Comparison of ENCODE assay signal across 13 cellular contexts in the genomic region with DNA sequence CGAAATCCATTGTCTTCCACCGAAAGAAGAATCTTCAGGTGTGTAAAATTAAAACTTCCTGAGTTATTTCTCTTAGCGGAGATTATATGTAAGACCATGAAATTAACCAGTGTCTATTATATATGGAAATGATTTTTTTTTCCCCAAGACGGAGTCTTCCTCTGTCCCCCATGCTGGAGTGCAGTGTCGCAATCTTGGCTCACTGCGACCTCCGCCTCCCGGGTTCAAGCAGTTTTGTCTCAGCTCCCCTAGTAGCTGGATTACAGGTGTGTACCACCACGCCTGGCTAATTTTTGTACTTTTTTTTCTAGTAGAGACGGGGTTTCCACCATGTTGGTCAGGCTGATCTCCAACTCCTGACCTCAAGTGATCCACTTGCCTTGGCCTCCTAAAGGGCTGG. TPM values are rescaled to one million over a fixed set of nuclear protein-coding genes. Genes with fewer than 3 reads are reported as not detected.
DNase-seq lines count a peak whose midpoint lies in the region; ATAC-seq and TF ChIP-seq lines count a peak whose summit lies in the region.
"Had no signal": no experiment of that assay in that cellular context is flagged by ENCODE, and none has a peak within 500 bp of the region (broad histone marks: within the 10 kb centered on the region; RNA-seq: fewer than 3 reads in every experiment).

No MANE protein-coding gene starts in this region.

- ATAC-seq in CD4-positive, CD25-positive, alpha-beta regulatory T cell (ENCODE audit: low read depth in 2 of 2) = no peak
- ATAC-seq in lower lobe of right lung = no peak
- ATAC-seq in GM21381 (IDR thresholded peaks at IDR 0.05; ENCODE audit: unreplicated experiment) = no peak
- no peak for ATAC-seq in GM21717 (IDR thresholded peaks at IDR 0.05; ENCODE audit: unreplicated experiment)
- no peak for ATAC-seq in GM21576 (IDR thresholded peaks at IDR 0.05; ENCODE audit: unreplicated experiment)
- ATAC-seq: sciatic nerve had no signal

- peaks cover 61% of the 10 kb centered on the region for H3F3A ChIP-seq in GM23248 (ENCODE audit: insufficient read depth)

- H3K79me2 ChIP-seq in GM23248 (ENCODE audit: insufficient read depth) = peaks cover 34% of the 10 kb centered on the region

- no peak overlapping the region for H3K9ac ChIP-seq in GM23248
- peak overlapping the region; percentile 13; the same call in 1 of the 2 replicates for H3K9ac ChIP-seq in iPS-20b (ENCODE audit: low read depth, low read length)

- DNase-seq in CD4-positive, CD25-positive, alpha-beta regulatory T cell = no peak
- DNase-seq in GM23248 (no peak), lower lobe of right lung (no peak)
- no peak for DNase-seq in activated CD4-positive, alpha-beta memory T cell treated with anti-CD3 and anti-CD28 coated beads for 36 hours
- DNase-seq: dorsolateral prefrontal cortex, NCI-H1930, NCI-H774, SJCRH30 had no signal

- H3K36me3 ChIP-seq in CD4-positive, CD25-positive, alpha-beta regulatory T cell (ENCODE audit: control insufficient read depth, insufficient read depth, low read length) = peaks cover 39% of the 10 kb centered on the region
- peaks cover 48% of the 10 kb centered on the region for H3K36me3 ChIP-seq in GM23248 (ENCODE audit: low read depth)
- peaks cover 57% of the 10 kb centered on the region for H3K36me3 ChIP-seq in iPS-20b (ENCODE audit: insufficient read depth, low read depth, low read length)
- H3K36me3 ChIP-seq in lower lobe of right lung = peaks cover 46% of the 10 kb centered on the region

- H3K4me1 Mint-ChIP-seq in CD4-positive, CD25-positive, alpha-beta regulatory T cell = peaks cover 25 to 70% (median 43%) of the 10 kb centered on the region in 4 donors
- peaks cover 58% of the 10 kb centered on the region for H3K4me1 Mint-ChIP-seq in activated CD4-positive, alpha-beta memory T cell treated with anti-CD3 and anti-CD28 coated beads for 36 hours (ENCODE audit: low read depth)

- no peak for TF ChIP-seq CTCF in lower lobe of right lung (IDR thresholded peaks at IDR 0.05)

- H3K27me3 Mint-ChIP-seq in CD4-positive, CD25-positive, alpha-beta regulatory T cell = no peaks in the 10 kb centered on the region
- H3K27me3 Mint-ChIP-seq in activated CD4-positive, alpha-beta memory T cell treated with anti-CD3 and anti-CD28 coated beads for 36 hours = no peaks in the 10 kb centered on the region

- peaks cover 0 to 1% (median 0%) of the 10 kb centered on the region in 7 donors for H3K9me3 Mint-ChIP-seq in CD4-positive, CD25-positive, alpha-beta regulatory T cell
- H3K9me3 Mint-ChIP-seq in activated CD4-positive, alpha-beta memory T cell treated with anti-CD3 and anti-CD28 coated beads for 36 hours = no peaks in the 10 kb centered on the region

- intact Hi-C loops in activated CD4-positive, alpha-beta memory T cell treated with anti-CD3 and anti-CD28 coated beads for 36 hours (cut with micrococcal nuclease) = loop anchor here (5.0 to 10.0 kb wide), 4 partner anchors 112 to 1020 kb away; partner anchors contain the start of gene ULK1
- intact Hi-C loops in lower lobe of right lung (cut with DNase I) = no loop called here

- 91 to 92% methylated on average over 10 of the region's 10 CpGs for WGBS in GM23248 (ENCODE audit: low coverage in 1 of 2, low lambda C conversion rate in 2 of 2, missing lambda C conversion rate in 2 of 2), 2 experiments

- H3K4me3 Mint-ChIP-seq in CD4-positive, CD25-positive, alpha-beta regulatory T cell = peak overlapping the region; percentile 24 to 92 (median 91)
- H3K4me3 Mint-ChIP-seq in activated CD4-positive, alpha-beta memory T cell treated with anti-CD3 and anti-CD28 coated beads for 36 hours = peak overlapping the region; percentile 99

- POLR2A ChIA-PET in activated CD4-positive, alpha-beta memory T cell treated with anti-CD3 and anti-CD28 coated beads for 36 hours (lab: Charles Lee) = no interaction called here

- H3K36me3 Mint-ChIP-seq in CD4-positive, CD25-positive, alpha-beta regulatory T cell = peaks cover 38% of the 10 kb centered on the region
- H3K36me3 Mint-ChIP-seq in activated CD4-positive, alpha-beta memory T cell treated with anti-CD3 and anti-CD28 coated beads for 36 hours = peaks cover 58% of the 10 kb centered on the region

- H3K4me2 ChIP-seq in GM23248 (ENCODE audit: unreplicated experiment) = peak overlapping the region; percentile 96

- peak overlapping the region; percentile 95 for H3K4me3 ChIP-seq in CD4-positive, CD25-positive, alpha-beta regulatory T cell (ENCODE audit: low read depth, low read length)
- no peak overlapping the region for H3K4me3 ChIP-seq in GM23248
- peak overlapping the region; percentile 93; the same call in 1 of the 2 replicates for H3K4me3 ChIP-seq in iPS-20b (ENCODE audit: low read length)
- no peak overlapping the region for H3K4me3 ChIP-seq in lower lobe of right lung
- H3K4me3 ChIP-seq: SJCRH30 had no signal

- in situ Hi-C loops in GM23248 (cut with MboI) = no loop called here

- H3K27me3 ChIP-seq in CD4-positive, CD25-positive, alpha-beta regulatory T cell (ENCODE audit: control insufficient read depth, insufficient read depth, low read length) = no peaks in the 10 kb centered on the region
- no peaks in the 10 kb centered on the region for H3K27me3 ChIP-seq in GM23248 (replicated peaks; ENCODE audit: insufficient read depth)
- no peaks in the 10 kb centered on the region for H3K27me3 ChIP-seq in iPS-20b (ENCODE audit: insufficient read depth, low read length)
- H3K27me3 ChIP-seq in lower lobe of right lung (ENCODE audit: low read depth) = no peaks in the 10 kb centered on the region
- H3K27me3 ChIP-seq: dorsolateral prefrontal cortex, SJCRH30 had no signal

- H3K27ac ChIP-seq in CD4-positive, CD25-positive, alpha-beta regulatory T cell (ENCODE audit: insufficient read depth, low read length, poor library complexity, severe bottlenecking) = peak overlapping the region; percentile 72
- H3K27ac ChIP-seq in GM23248 (no peak overlapping the region), iPS-20b (ENCODE audit: low read length) (no peak overlapping the region), lower lobe of right lung (no peak overlapping the region)
- H3K27ac ChIP-seq: dorsolateral prefrontal cortex, SJCRH30 had no signal

- 0 out of 2 replicates have a peak, but pooled peaks cover 3% of the 10 kb centered on the region for H4K20me1 ChIP-seq in GM23248 (ENCODE audit: insufficient read depth)

- H2AFZ ChIP-seq in GM23248 = no peak overlapping the region

- H3K9me3 ChIP-seq in CD4-positive, CD25-positive, alpha-beta regulatory T cell (ENCODE audit: control insufficient read depth in 2 of 2, low read length in 2 of 2) = no peaks in the 10 kb centered on the region
- H3K9me3 ChIP-seq in GM23248 (ENCODE audit: low read depth) (no peaks in the 10 kb centered on the region), iPS-20b (ENCODE audit: insufficient read depth, low read depth, low read length) (no peaks in the 10 kb centered on the region), lower lobe of right lung (no peaks in the 10 kb centered on the region)
- H3K9me3 ChIP-seq: SJCRH30 had no signal

- no peaks in the 10 kb centered on the region for H3K9me2 ChIP-seq in GM23248 (ENCODE audit: insufficient read depth)

- CTCF ChIA-PET in activated CD4-positive, alpha-beta memory T cell treated with anti-CD3 and anti-CD28 coated beads for 36 hours (lab: Charles Lee) = no interaction called here

- H3K27ac Mint-ChIP-seq in CD4-positive, CD25-positive, alpha-beta regulatory T cell = peak overlapping the region in 2 of 3 donors; percentile 31 to 65
- H3K27ac Mint-ChIP-seq in activated CD4-positive, alpha-beta memory T cell treated with anti-CD3 and anti-CD28 coated beads for 36 hours = peak overlapping the region; percentile 99

- peaks cover 36% of the 10 kb centered on the region for H3K4me1 ChIP-seq in CD4-positive, CD25-positive, alpha-beta regulatory T cell (ENCODE audit: control insufficient read depth, insufficient read depth, low read length, poor library complexity, severe bottlenecking)
- H3K4me1 ChIP-seq in GM23248 (ENCODE audit: insufficient read depth) (peaks cover 18% of the 10 kb centered on the region), iPS-20b (ENCODE audit: insufficient read depth, low read length) (peaks cover 12% of the 10 kb centered on the region), lower lobe of right lung (peaks cover 21% of the 10 kb centered on the region)

RNA-seq across cellular contexts. Expression of gene RAN, which starts 2.8 kb away (rescaled TPM):
- 298 TPM for total RNA-seq in CD4-positive, CD25-positive, alpha-beta regulatory T cell
- 100 to 1,000 TPM; 682 to 837 (median 733) TPM for polyA plus RNA-seq in CD4-positive, CD25-positive, alpha-beta regulatory T cell
- total RNA-seq in GM23248 (2014; rRNA removed; shearing (Covaris generic)) = 389 and 541 TPM in 2 replicates
- 1,090 and 1,115 TPM in 2 replicates for polyA plus RNA-seq in GM23248 (2016; fragmentation: Nextera tagmentation; extraction: Ambion mirVana)
- total RNA-seq in activated CD4-positive, alpha-beta memory T cell treated with anti-CD3 and anti-CD28 coated beads for 36 hours = 1,000 to 10,000 TPM; 2,100 to 2,144 TPM
- 300 TPM for total RNA-seq in lower lobe of right lung

RNA-seq across cellular contexts. Expression of gene STX2, which starts 35.6 kb away (rescaled TPM):
- 29.5 TPM for total RNA-seq in CD4-positive, CD25-positive, alpha-beta regulatory T cell
- 10 to 100 TPM; 10.7 to 11.8 (median 11.4) TPM for polyA plus RNA-seq in CD4-positive, CD25-positive, alpha-beta regulatory T cell
- total RNA-seq in GM23248 (2014; rRNA removed; shearing (Covaris generic)) = 45.5 and 46.9 TPM in 2 replicates
- 28.9 and 30.1 TPM in 2 replicates for polyA plus RNA-seq in GM23248 (2016; fragmentation: Nextera tagmentation; extraction: Ambion mirVana)
- 10 to 100 TPM; 18.1 to 22.8 TPM for total RNA-seq in activated CD4-positive, alpha-beta memory T cell treated with anti-CD3 and anti-CD28 coated beads for 36 hours
- total RNA-seq in lower lobe of right lung = 24.6 TPM

Comparison
In these comparisons a context has a peak if more than half of its experiments do, and no peak if none do; other contexts are left out.
1. H3K4me3 ChIP-seq: peak in CD4-positive, CD25-positive, alpha-beta regulatory T cell (single experiment) and iPS-20b (single experiment); none in GM23248 (single experiment) and lower lobe of right lung (single experiment).